In the genomic region with DNA sequence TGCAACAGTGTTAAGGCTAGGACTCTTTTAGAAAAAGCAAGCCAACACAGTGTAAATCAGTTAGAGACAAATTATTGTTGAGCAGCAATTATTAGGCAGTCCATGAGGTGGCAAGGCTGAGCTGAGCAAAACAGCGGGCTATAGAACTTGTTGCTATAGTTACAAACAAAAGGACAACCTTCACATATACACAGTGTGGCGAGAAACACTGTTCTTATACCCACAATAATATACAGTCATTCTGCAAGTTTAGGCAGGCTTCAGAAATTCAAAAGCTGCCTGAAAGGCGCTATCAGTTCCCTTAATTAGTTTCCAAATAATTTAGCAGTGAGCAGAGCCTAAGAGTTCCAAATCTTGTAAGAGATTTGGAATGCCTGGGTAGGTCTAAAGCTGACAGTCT, we compare ENCODE assay signal across 8 cellular contexts. TPM values are rescaled to one million over a fixed set of nuclear protein-coding genes. Genes with fewer than 3 reads are reported as not detected.
DNase-seq lines count a peak whose midpoint lies in the region; ATAC-seq, FAIRE-seq and TF ChIP-seq lines count a peak whose summit lies in the region.
"Not testable (repeated sequence)": the region's sequence is repeated elsewhere in the genome, so short reads cannot be mapped to it uniquely, and the experiment has no call there.

No MANE protein-coding gene starts in this region.

- FAIRE-seq in GM12891 (lab: Jason Lieb, UNC): peak; percentile 97

- H3K9me2 ChIP-seq in HCT116 (ENCODE audit: insufficient read depth): not testable (repeated sequence)

- not testable (repeated sequence) for TF ChIP-seq POLR2A in GM12891 (IDR thresholded peaks at IDR 0.05; ENCODE audit: low read depth, low read length); HCT116 (IDR thresholded peaks at IDR 0.05; ENCODE audit: borderline replicate concordance, extremely low read depth, insufficient read depth, insufficient read length)

- H3K27ac Mint-ChIP-seq in activated CD8-positive, alpha-beta T cell treated with anti-CD3 and anti-CD28 coated beads, Interleukin-2, amount 10 ng/mL, durations not matched to agents 7 days and 5 days; stimulated activated naive B cell treated with anti-CD40 and anti-IgM and Interleukin-4, amounts not matched to agents 10 μg/mL and 1 μg/mL and 100 μg/mL, for 72 hours: not testable (repeated sequence)

- not testable (repeated sequence) for H3K4me3 Mint-ChIP-seq in activated CD8-positive, alpha-beta T cell treated with anti-CD3 and anti-CD28 coated beads, Interleukin-2, amount 10 ng/mL, durations not matched to agents 7 days and 5 days; stimulated activated naive B cell treated with anti-CD40 and anti-IgM and Interleukin-4, amounts not matched to agents 10 μg/mL and 1 μg/mL and 100 μg/mL, for 72 hours

- not testable (repeated sequence) for H3K9ac ChIP-seq in HCT116 (ENCODE audit: low read length)

- not testable (repeated sequence) for H3K36me3 ChIP-seq in HCT116 (ENCODE audit: control insufficient read depth in 1 of 2, insufficient read depth in 2 of 2, low read length in 2 of 2)

- H3K27me3 Mint-ChIP-seq in activated CD8-positive, alpha-beta T cell treated with anti-CD3 and anti-CD28 coated beads, Interleukin-2, amount 10 ng/mL, durations not matched to agents 7 days and 5 days (ENCODE audit: low read depth); stimulated activated naive B cell treated with anti-CD40 and anti-IgM and Interleukin-4, amounts not matched to agents 10 μg/mL and 1 μg/mL and 100 μg/mL, for 72 hours: not testable (repeated sequence)

- not testable (repeated sequence) for H2AFZ ChIP-seq in HCT116 (ENCODE audit: low read depth, low read length, poor library complexity, severe bottlenecking)

- BruUV-seq in HCT116 (replicated peaks; lab: Mats Ljungman, UMichigan): not testable (repeated sequence)

- not testable (repeated sequence) for TF ChIP-seq CTCF in HCT116 (IDR thresholded peaks at IDR 0.05 in 2 of 3, conservative IDR thresholded peaks at IDR 0.05 in 1 of 3; ENCODE audit: borderline replicate concordance in 1 of 3, insufficient read depth in 1 of 3, low read depth in 2 of 3, low read length in 2 of 3)

- H3K36me3 Mint-ChIP-seq in activated CD8-positive, alpha-beta T cell treated with anti-CD3 and anti-CD28 coated beads, Interleukin-2, amount 10 ng/mL, durations not matched to agents 7 days and 5 days (ENCODE audit: low read depth); stimulated activated naive B cell treated with anti-CD40 and anti-IgM and Interleukin-4, amounts not matched to agents 10 μg/mL and 1 μg/mL and 100 μg/mL, for 72 hours: not testable (repeated sequence)

- intact Hi-C loops in HCT116 (cut with micrococcal nuclease): not testable (repeated sequence)

- not testable (repeated sequence) for H3K27me3 ChIP-seq in HCT116 (ENCODE audit: insufficient read depth, low read length)

- H3K4me2 ChIP-seq in HCT116 (ENCODE audit: low read length): not testable (repeated sequence)

- H3K79me2 ChIP-seq in HCT116 (ENCODE audit: insufficient read depth, low read length): not testable (repeated sequence)

- not testable (repeated sequence) for H3K4me1 ChIP-seq in HCT116 (ENCODE audit: control insufficient read depth in 1 of 2, insufficient read depth in 2 of 2, low read length in 2 of 2)

- not testable (repeated sequence) for H3K9me3 Mint-ChIP-seq in activated CD8-positive, alpha-beta T cell treated with anti-CD3 and anti-CD28 coated beads, Interleukin-2, amount 10 ng/mL, durations not matched to agents 7 days and 5 days (ENCODE audit: insufficient read depth); stimulated activated naive B cell treated with anti-CD40 and anti-IgM and Interleukin-4, amounts not matched to agents 10 μg/mL and 1 μg/mL and 100 μg/mL, for 72 hours

- POLR2A ChIA-PET in HCT116 (lab: Charles Lee); activated CD8-positive, alpha-beta T cell treated with anti-CD3 and anti-CD28 coated beads, Interleukin-2, amount 10 ng/mL, durations not matched to agents 7 days and 5 days (lab: Charles Lee): not testable (repeated sequence)

- not testable (repeated sequence) for H3K4me3 ChIP-seq in HCT116 (replicated peaks in 1 of 2; ENCODE audit: low read depth in 1 of 2, low read length in 2 of 2)

- peak; percentile 46 for ATAC-seq in GM19395 (IDR thresholded peaks at IDR 0.05; ENCODE audit: unreplicated experiment)
- ATAC-seq in HCT116: peak; percentile 81
- ATAC-seq in HG03108 (IDR thresholded peaks at IDR 0.05; ENCODE audit: unreplicated experiment): peak; percentile 30
- ATAC-seq in activated CD8-positive, alpha-beta T cell treated with anti-CD3 and anti-CD28 coated beads, Interleukin-2, amount 10 ng/mL, durations not matched to agents 7 days and 5 days: peak; percentile 46
- ATAC-seq in esophagus mucosa: peak; percentile 93
- ATAC-seq in stimulated activated naive B cell treated with anti-CD40 and anti-IgM and Interleukin-4, amounts not matched to agents 10 μg/mL and 1 μg/mL and 100 μg/mL, for 72 hours (replicated peaks): peak; percentile 54 to 65

- H3K9me3 ChIP-seq in HCT116 (ENCODE audit: control insufficient read depth in 1 of 2, insufficient read depth in 1 of 2, low read depth in 1 of 2, low read length in 2 of 2): not testable (repeated sequence)

- peaks cover 25% of the 10 kb centered on the region for H3K4me1 Mint-ChIP-seq in activated CD8-positive, alpha-beta T cell treated with anti-CD3 and anti-CD28 coated beads, Interleukin-2, amount 10 ng/mL, durations not matched to agents 7 days and 5 days (ENCODE audit: low read depth)
- H3K4me1 Mint-ChIP-seq in stimulated activated naive B cell treated with anti-CD40 and anti-IgM and Interleukin-4, amounts not matched to agents 10 μg/mL and 1 μg/mL and 100 μg/mL, for 72 hours: not testable (repeated sequence)

- not testable (repeated sequence) for DNase-seq in GM12891 (ENCODE audit: insufficient read length, low spot score); HCT116 (ENCODE audit: low read depth, low spot score); activated CD8-positive, alpha-beta T cell treated with anti-CD3 and anti-CD28 coated beads, Interleukin-2, amount 10 ng/mL, durations not matched to agents 7 days and 5 days; stimulated activated naive B cell treated with anti-CD40 and anti-IgM and Interleukin-4, amounts not matched to agents 10 μg/mL and 1 μg/mL and 100 μg/mL, for 72 hours
- DNase-seq in M059J (ENCODE audit: low read depth): peak; percentile 4

- TF ChIP-seq RAD21 in HCT116 (IDR thresholded peaks at IDR 0.05; ENCODE audit: low read depth): not testable (repeated sequence)

- not testable (repeated sequence) for H4K20me1 ChIP-seq in HCT116 (ENCODE audit: insufficient read depth)

- RAD21 ChIA-PET in HCT116 (lab: Charles Lee; ENCODE audit: low non-redundant PET in 1 of 2, low total read pairs in 2 of 2, uncharacterized antibody in 2 of 2, unreplicated experiment in 2 of 2): not testable (repeated sequence)

- CTCF ChIA-PET in HCT116 (lab: Charles Lee); activated CD8-positive, alpha-beta T cell treated with anti-CD3 and anti-CD28 coated beads, Interleukin-2, amount 10 ng/mL, durations not matched to agents 7 days and 5 days (lab: Charles Lee): not testable (repeated sequence)

- H3K27ac ChIP-seq in HCT116 (ENCODE audit: low read depth, low read length): not testable (repeated sequence)

TF ChIP-seq in GM12891, 5 proteins besides CTCF, POLR2A, EP300 and RAD21:
- TF ChIP-seq SPI1 (IDR thresholded peaks at IDR 0.05; ENCODE audit: low read depth, low read length): peak; percentile 64

RNA-seq across cellular contexts. Expression of gene FAM185A, which starts 33.1 kb away (rescaled TPM):
- polyA plus RNA-seq in GM12891 (2012; ENCODE audit: low read depth, missing spikeins): 4.0 TPM
- 8.0 TPM for total RNA-seq in HCT116 (2021; ENCODE audit: unreplicated experiment)
- polyA plus RNA-seq in HCT116 (2012): 2.2 and 3.1 TPM in 2 replicates
- total RNA-seq in M059J (2014; rRNA removed; shearing (Covaris generic)): 4.6 and 8.3 TPM in 2 replicates
- total RNA-seq in activated CD8-positive, alpha-beta T cell treated with anti-CD3 and anti-CD28 coated beads, Interleukin-2, amount 10 ng/mL, durations not matched to agents 7 days and 5 days: 10 to 100 TPM in 1 of 2 experiments, 1 to 10 TPM in 1; 9.4 to 10.5 TPM
- 7.5 TPM for total RNA-seq in esophagus mucosa

RNA-seq across cellular contexts. Expression of gene POLR2J2, which starts 44.3 kb away (rescaled TPM):
- polyA plus RNA-seq in GM12891 (2012; ENCODE audit: low read depth, missing spikeins): 1.0 TPM
- total RNA-seq in HCT116 (2021; ENCODE audit: unreplicated experiment) (6.2 TPM), esophagus mucosa (3.3 TPM)
- 0.80 and 1.6 TPM in 2 replicates for polyA plus RNA-seq in HCT116 (2012)
- 0.71 TPM in 1 of 2 replicates, not detected in the other for total RNA-seq in M059J (2014; rRNA removed; shearing (Covaris generic))
- total RNA-seq in activated CD8-positive, alpha-beta T cell treated with anti-CD3 and anti-CD28 coated beads, Interleukin-2, amount 10 ng/mL, durations not matched to agents 7 days and 5 days: 10 to 100 TPM; 19.4 to 20.6 TPM

Comparison
In these comparisons a context has a peak if more than half of its experiments do, and no peak if none do; other contexts are left out.
1. ATAC-seq: peak in every context shown above with its lines; median percentile 93 in esophagus mucosa; 81 in HCT116; 60 in stimulated activated naive B cell treated with anti-CD40 and anti-IgM and Interleukin-4, amounts not matched to agents 10 μg/mL and 1 μg/mL and 100 μg/mL, for 72 hours; 46 in GM19395; 46 in activated CD8-positive, alpha-beta T cell treated with anti-CD3 and anti-CD28 coated beads, Interleukin-2, amount 10 ng/mL, durations not matched to agents 7 days and 5 days; 30 in HG03108.